13 cellular contexts compared by ENCODE assay signal in the genomic region with DNA sequence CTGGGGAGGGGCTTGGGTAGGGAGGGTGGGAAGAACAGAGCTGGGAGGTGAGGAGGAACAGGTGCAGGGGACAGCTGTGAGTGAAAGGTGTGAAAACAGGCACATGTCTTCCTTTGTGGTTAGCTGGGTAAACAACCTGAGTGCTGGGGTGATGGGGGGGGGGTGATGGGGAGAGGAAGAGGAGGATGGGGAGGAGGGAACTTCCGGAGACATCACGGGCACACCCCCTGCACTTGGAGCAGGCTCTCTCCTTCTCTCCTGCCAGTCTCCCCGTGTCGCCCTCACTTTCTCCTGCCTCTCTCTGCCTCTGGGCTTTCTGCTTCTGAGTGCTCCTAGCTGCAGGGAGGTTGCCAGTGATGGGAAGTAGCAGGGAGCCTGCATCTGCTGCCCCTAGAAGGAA. TPM values are rescaled to one million over a fixed set of nuclear protein-coding genes. Genes with fewer than 3 reads are reported as not detected.
DNase-seq lines count a peak whose midpoint lies in the region; ATAC-seq and TF ChIP-seq lines count a peak whose summit lies in the region.
"Had no signal": no experiment of that assay in that cellular context is flagged by ENCODE, and none has a peak within 500 bp of the region (broad histone marks: within the 10 kb centered on the region; RNA-seq: fewer than 3 reads in every experiment).

No MANE protein-coding gene starts in this region.

- TF ChIP-seq POLR2A in adrenal gland (IDR thresholded peaks at IDR 0.05) = no peak

- no peak overlapping the region for H3K4me3 ChIP-seq in adrenal gland

- H3K9me3 Mint-ChIP-seq in activated naive CD4-positive, alpha-beta T cell treated with anti-CD3 and anti-CD28 coated beads, Interleukin-2, amount 10 ng/mL, durations not matched to agents 7 days and 5 days = no peaks in the 10 kb centered on the region
- H3K9me3 Mint-ChIP-seq in stimulated activated naive CD8-positive, alpha-beta T cell treated with anti-CD3 and anti-CD28 coated beads, Interleukin-15, amount 100 ng/mL, for 72 hours = no peaks in the 10 kb centered on the region

- ATAC-seq in stimulated activated naive CD8-positive, alpha-beta T cell treated with anti-CD3 and anti-CD28 coated beads, Interleukin-15, amount 100 ng/mL, for 72 hours = peak; percentile 21
- ATAC-seq: sciatic nerve had no signal

- H3K36me3 Mint-ChIP-seq in activated naive CD4-positive, alpha-beta T cell treated with anti-CD3 and anti-CD28 coated beads, Interleukin-2, amount 10 ng/mL, durations not matched to agents 7 days and 5 days = peaks cover 33% of the 10 kb centered on the region

- H3K9me3 ChIP-seq in adrenal gland (replicated peaks in 1 of 3) = no peaks in the 10 kb centered on the region

- WGBS in adrenal gland, 4 donors = 24 to 40% (median 34%) methylated on average over 1 to 4 of the region's 4 CpGs

- peaks cover 0 to 4% of the 10 kb centered on the region in 2 donors for H3K36me3 ChIP-seq in adrenal gland (replicated peaks in 1 of 2)

- H3K27me3 Mint-ChIP-seq in activated naive CD4-positive, alpha-beta T cell treated with anti-CD3 and anti-CD28 coated beads, Interleukin-2, amount 10 ng/mL, durations not matched to agents 7 days and 5 days = peaks cover 8% of the 10 kb centered on the region
- H3K27me3 Mint-ChIP-seq in stimulated activated naive CD8-positive, alpha-beta T cell treated with anti-CD3 and anti-CD28 coated beads, Interleukin-15, amount 100 ng/mL, for 72 hours = no peaks in the 10 kb centered on the region

- H3K4me3 Mint-ChIP-seq in activated naive CD4-positive, alpha-beta T cell treated with anti-CD3 and anti-CD28 coated beads, Interleukin-2, amount 10 ng/mL, durations not matched to agents 7 days and 5 days = peak overlapping the region; percentile 63
- H3K4me3 Mint-ChIP-seq in stimulated activated naive CD8-positive, alpha-beta T cell treated with anti-CD3 and anti-CD28 coated beads, Interleukin-15, amount 100 ng/mL, for 72 hours = peak overlapping the region; percentile 64 to 79

- no peaks in the 10 kb centered on the region for H3K27me3 ChIP-seq in adrenal gland

- intact Hi-C loops in adrenal gland (cut with DNase I) = loop anchor here in 1 of 2 donors (10.0 kb wide), 1 partner anchor 98 kb away; the partner anchor contains the start of gene DDX6

- H3K4me1 ChIP-seq in adrenal gland (replicated peaks in 1 of 2) = peaks cover 26 to 44% of the 10 kb centered on the region in 2 donors

- CTCF ChIA-PET in activated naive CD4-positive, alpha-beta T cell treated with anti-CD3 and anti-CD28 coated beads, Interleukin-2, amount 10 ng/mL, durations not matched to agents 7 days and 5 days (lab: Charles Lee) = interaction anchor here (1.0 to 1.8 kb wide), 4 partner anchors 9 to 100 kb away, joined by 3 to 8 read pairs (median 4); partner anchors contain the start of gene CXCR5

- TF ChIP-seq CTCF in adrenal gland (IDR thresholded peaks at IDR 0.05) = no peak

- DNase-seq in activated CD8-positive, alpha-beta memory T cell treated with anti-CD3 and anti-CD28 coated beads, Interleukin-2, amount 50 U/mL, for 4 hours = peak; percentile 42
- DNase-seq in activated CD8-positive, alpha-beta memory T cell treated with anti-CD3 and anti-CD28 coated beads, Interleukin-2, amount 50 U/mL, for 48 hours = no peak
- DNase-seq in NCI-H69 (lab: John Stamatoyannopoulos, UW) (peak; percentile 86), AML-193 (lab: John Stamatoyannopoulos, UW) (no peak), kidney glomerular epithelial cell (lab: John Stamatoyannopoulos, UW) (no peak), adrenal gland (no peak)
- DNase-seq in activated naive CD4-positive, alpha-beta T cell treated with anti-CD3 and anti-CD28 coated beads, Interleukin-2, amount 10 ng/mL, durations not matched to agents 7 days and 5 days = peak; percentile 82
- no peak for DNase-seq in stimulated activated naive CD8-positive, alpha-beta T cell treated with anti-CD3 and anti-CD28 coated beads, Interleukin-15, amount 100 ng/mL, for 72 hours
- DNase-seq: islet precursor cell, NCI-H1930, substantia nigra had no signal

- H3K4me1 Mint-ChIP-seq in activated naive CD4-positive, alpha-beta T cell treated with anti-CD3 and anti-CD28 coated beads, Interleukin-2, amount 10 ng/mL, durations not matched to agents 7 days and 5 days = peaks cover 81% of the 10 kb centered on the region
- H3K4me1 Mint-ChIP-seq in stimulated activated naive CD8-positive, alpha-beta T cell treated with anti-CD3 and anti-CD28 coated beads, Interleukin-15, amount 100 ng/mL, for 72 hours = peaks cover 94% of the 10 kb centered on the region

- peak overlapping the region; percentile 93 for H3K27ac Mint-ChIP-seq in activated naive CD4-positive, alpha-beta T cell treated with anti-CD3 and anti-CD28 coated beads, Interleukin-2, amount 10 ng/mL, durations not matched to agents 7 days and 5 days
- peak overlapping the region; percentile 17 to 55 for H3K27ac Mint-ChIP-seq in stimulated activated naive CD8-positive, alpha-beta T cell treated with anti-CD3 and anti-CD28 coated beads, Interleukin-15, amount 100 ng/mL, for 72 hours

- no peak overlapping the region for H3K27ac ChIP-seq in adrenal gland
- H3K27ac ChIP-seq: C4-2B had no signal

RNA-seq across cellular contexts. Expression of gene CXCR5, which starts 8.8 kb away (rescaled TPM):
- total RNA-seq in adrenal gland = under 1 TPM in 3 of 8 donors, not detected in 5; 0.04 to 0.11 (median 0.10) TPM
- under 1 TPM in 2 of 3 donors, not detected in 1; 0.24 to 0.27 TPM for polyA plus RNA-seq in adrenal gland

RNA-seq across cellular contexts. Expression of gene BCL9L, which starts 33.2 kb away (rescaled TPM):
- 100 to 1,000 TPM in 2 of 8 donors, 10 to 100 TPM in 6; 32.2 to 108 (median 60.5) TPM for total RNA-seq in adrenal gland
- polyA plus RNA-seq in adrenal gland = 10 to 100 TPM in 2 of 3 donors, 1 to 10 TPM in 1; 7.8 to 47.7 (median 18.3) TPM

Comparison
In these comparisons a context has a peak if more than half of its experiments do, and no peak if none do; other contexts are left out.
1. DNase-seq: peak in activated CD8-positive, alpha-beta memory T cell treated with anti-CD3 and anti-CD28 coated beads, Interleukin-2, amount 50 U/mL, for 4 hours (single experiment), NCI-H69 (single experiment) and activated naive CD4-positive, alpha-beta T cell treated with anti-CD3 and anti-CD28 coated beads, Interleukin-2, amount 10 ng/mL, durations not matched to agents 7 days and 5 days (single experiment); none in activated CD8-positive, alpha-beta memory T cell treated with anti-CD3 and anti-CD28 coated beads, Interleukin-2, amount 50 U/mL, for 48 hours (single experiment), stimulated activated naive CD8-positive, alpha-beta T cell treated with anti-CD3 and anti-CD28 coated beads, Interleukin-15, amount 100 ng/mL, for 72 hours (0 of 2), AML-193 (0 of 2), kidney glomerular epithelial cell (single experiment) and adrenal gland (0 of 7).